8 cellular contexts compared by ENCODE assay signal in genomic region chr20:5065489-5066383, GRCh38. TPM values are rescaled to one million over a fixed set of nuclear protein-coding genes. Genes with fewer than 3 reads are reported as not detected.
DNase-seq lines count a peak whose midpoint lies in the region; ATAC-seq and TF ChIP-seq lines count a peak whose summit lies in the region.

No MANE protein-coding gene starts in this region.

- H3K9ac ChIP-seq in neural progenitor cell: no peak overlapping the region

- peak overlapping the region; percentile 95 to 99 (median 98) for H3K27ac Mint-ChIP-seq in CD14-positive monocyte
- H3K27ac Mint-ChIP-seq in neural progenitor cell: no peak overlapping the region

- H4K20me1 ChIP-seq in neural progenitor cell (ENCODE audit: low read depth): no peaks in the 10 kb centered on the region

- no peaks in the 10 kb centered on the region for H3K9me3 ChIP-seq in neural progenitor cell (ENCODE audit: low read depth)

- TF ChIP-seq CTCF in CD14-positive monocyte (IDR thresholded peaks at IDR 0.05): no peak
- no peak for TF ChIP-seq CTCF in NB4 (IDR thresholded peaks at IDR 0.05; ENCODE audit: low read depth, low read length)
- TF ChIP-seq CTCF in neural progenitor cell (IDR thresholded peaks at IDR 0.05): no peak

- DNase-seq in CD14-positive monocyte (ENCODE audit: low spot score) (peak; percentile 99), NB4 (ENCODE audit: low read depth) (peak; percentile 76), dermis blood vessel endothelial cell (peak; percentile 87), myocyte (ENCODE audit: low read depth) (peak; percentile 98), SHP77 treated with DMSO at 0.1 percent for 48 hours (lab: John Stamatoyannopoulos, UW) (no peak), neural progenitor cell (ENCODE audit: low spot score) (no peak)

- no peaks in the 10 kb centered on the region for H3K36me3 ChIP-seq in neural progenitor cell

- H3K4me3 ChIP-seq in NB4 (ENCODE audit: low read depth, low read length) (no peak overlapping the region), neural progenitor cell (no peak overlapping the region)

- H3K4me2 ChIP-seq in neural progenitor cell: no peak overlapping the region

- H2AFZ ChIP-seq in neural progenitor cell (replicated peaks): no peak overlapping the region

- no peaks in the 10 kb centered on the region for H3K79me2 ChIP-seq in neural progenitor cell (ENCODE audit: low read depth)

- H3K4me1 ChIP-seq in neural progenitor cell: no peaks in the 10 kb centered on the region

- H3K36me3 Mint-ChIP-seq in CD14-positive monocyte: peaks cover 3 to 9% of the 10 kb centered on the region in 2 donors
- H3K36me3 Mint-ChIP-seq in neural progenitor cell: peaks cover 2% of the 10 kb centered on the region

- H3K4me3 Mint-ChIP-seq in CD14-positive monocyte (no peak overlapping the region), neural progenitor cell (no peak overlapping the region)

- peaks cover 0 to 2% (median 1%) of the 10 kb centered on the region in 3 donors for H3K27me3 Mint-ChIP-seq in CD14-positive monocyte (ENCODE audit: low read depth in 3 of 3)
- H3K27me3 Mint-ChIP-seq in neural progenitor cell (ENCODE audit: insufficient read depth, low read depth): peaks cover 7% of the 10 kb centered on the region

- H3F3A ChIP-seq in neural progenitor cell (ENCODE audit: low read depth): no peaks in the 10 kb centered on the region

- TF ChIP-seq POLR2A in NB4 (IDR thresholded peaks at IDR 0.05; ENCODE audit: extremely low read depth, insufficient read length): no peak

- peaks cover 39% of the 10 kb centered on the region for H3K4me1 Mint-ChIP-seq in CD14-positive monocyte
- no peaks in the 10 kb centered on the region for H3K4me1 Mint-ChIP-seq in neural progenitor cell

- H3K27me3 ChIP-seq in neural progenitor cell: no peaks in the 10 kb centered on the region

- H3K9me3 Mint-ChIP-seq in CD14-positive monocyte (peaks cover 0 to 4% (median 0%) of the 10 kb centered on the region in 7 donors), neural progenitor cell (no peaks in the 10 kb centered on the region)

- ATAC-seq in GM21515 (IDR thresholded peaks at IDR 0.05; ENCODE audit: unreplicated experiment): no peak
- ATAC-seq in GM19023 (IDR thresholded peaks at IDR 0.05; ENCODE audit: unreplicated experiment): no peak

- H3K27ac ChIP-seq in neural progenitor cell: no peak overlapping the region

- intact Hi-C loops in CD14-positive monocyte (cut with micrococcal nuclease): loop anchor here (1.0 to 2.0 kb wide), 2 partner anchors 15 kb away; no protein-coding TSS in a partner anchor

RNA-seq across cellular contexts. Expression of gene TMEM230, which starts 47.1 kb away (rescaled TPM):
- polyA plus RNA-seq in CD14-positive monocyte: 100 to 1,000 TPM; 163 to 231 TPM
- total RNA-seq in dermis blood vessel endothelial cell: 57.3 and 75.4 TPM in 2 replicates
- total RNA-seq in myocyte: 113 and 120 TPM in 2 replicates
- 136 TPM for polyA plus RNA-seq in myocyte (2012)
- 84.3 and 117 TPM in 2 replicates for total RNA-seq in neural progenitor cell (ENCODE audit: low replicate concordance)

RNA-seq across cellular contexts. Expression of gene PCNA, which starts 54.0 kb away (rescaled TPM):
- 10 to 100 TPM; 27.9 to 35.0 TPM for polyA plus RNA-seq in CD14-positive monocyte
- total RNA-seq in dermis blood vessel endothelial cell: 131 and 240 TPM in 2 replicates
- 57.8 and 63.9 TPM in 2 replicates for total RNA-seq in myocyte
- 48.0 TPM for polyA plus RNA-seq in myocyte (2012)
- 245 and 323 TPM in 2 replicates for total RNA-seq in neural progenitor cell (ENCODE audit: low replicate concordance)

Comparison
In these comparisons a context has a peak if more than half of its experiments do, and no peak if none do; other contexts are left out.
1. DNase-seq: peak in CD14-positive monocyte (single experiment), NB4 (single experiment), dermis blood vessel endothelial cell (single experiment) and myocyte (single experiment); none in SHP77 treated with DMSO at 0.1 percent for 48 hours (single experiment) and neural progenitor cell (single experiment).